ENCODE assay signal across 1 cellular context in the genomic region with DNA sequence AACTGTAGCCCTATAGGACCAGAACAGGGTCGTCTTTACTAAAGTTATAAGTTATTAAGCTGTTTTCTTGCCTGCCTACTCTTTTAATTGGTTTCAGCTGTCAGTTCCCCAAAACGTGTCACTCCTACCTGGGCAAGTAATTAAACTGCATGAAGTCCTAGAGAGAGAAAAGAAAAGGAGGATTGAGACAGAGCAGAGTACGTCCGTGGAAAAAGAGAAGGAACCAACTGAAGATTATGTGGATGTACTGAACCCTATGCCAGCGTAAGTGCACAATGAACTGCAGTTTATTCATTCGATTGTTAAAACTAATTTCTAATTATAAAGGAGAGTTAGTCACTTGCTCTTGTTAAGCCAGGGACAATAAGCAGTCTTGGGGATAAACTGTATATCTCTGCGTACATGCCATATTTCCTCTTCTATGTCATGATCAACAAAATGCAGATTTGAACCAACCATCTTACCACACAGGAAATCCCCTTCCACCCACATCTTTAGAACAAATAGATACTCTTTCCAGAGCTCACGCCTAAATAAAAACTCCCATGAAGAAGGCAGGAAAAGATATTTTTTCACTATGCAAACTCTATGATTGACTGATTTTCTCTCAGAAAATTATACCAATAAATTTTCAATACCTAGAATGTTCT.
TF ChIP-seq lines count a peak whose summit lies in the region.

No MANE protein-coding gene starts in this region.

TF ChIP-seq in K562, 482 proteins besides CTCF, POLR2A, EP300 and RAD21 (continued from another document):
- TF ChIP-seq, protein P1, sequence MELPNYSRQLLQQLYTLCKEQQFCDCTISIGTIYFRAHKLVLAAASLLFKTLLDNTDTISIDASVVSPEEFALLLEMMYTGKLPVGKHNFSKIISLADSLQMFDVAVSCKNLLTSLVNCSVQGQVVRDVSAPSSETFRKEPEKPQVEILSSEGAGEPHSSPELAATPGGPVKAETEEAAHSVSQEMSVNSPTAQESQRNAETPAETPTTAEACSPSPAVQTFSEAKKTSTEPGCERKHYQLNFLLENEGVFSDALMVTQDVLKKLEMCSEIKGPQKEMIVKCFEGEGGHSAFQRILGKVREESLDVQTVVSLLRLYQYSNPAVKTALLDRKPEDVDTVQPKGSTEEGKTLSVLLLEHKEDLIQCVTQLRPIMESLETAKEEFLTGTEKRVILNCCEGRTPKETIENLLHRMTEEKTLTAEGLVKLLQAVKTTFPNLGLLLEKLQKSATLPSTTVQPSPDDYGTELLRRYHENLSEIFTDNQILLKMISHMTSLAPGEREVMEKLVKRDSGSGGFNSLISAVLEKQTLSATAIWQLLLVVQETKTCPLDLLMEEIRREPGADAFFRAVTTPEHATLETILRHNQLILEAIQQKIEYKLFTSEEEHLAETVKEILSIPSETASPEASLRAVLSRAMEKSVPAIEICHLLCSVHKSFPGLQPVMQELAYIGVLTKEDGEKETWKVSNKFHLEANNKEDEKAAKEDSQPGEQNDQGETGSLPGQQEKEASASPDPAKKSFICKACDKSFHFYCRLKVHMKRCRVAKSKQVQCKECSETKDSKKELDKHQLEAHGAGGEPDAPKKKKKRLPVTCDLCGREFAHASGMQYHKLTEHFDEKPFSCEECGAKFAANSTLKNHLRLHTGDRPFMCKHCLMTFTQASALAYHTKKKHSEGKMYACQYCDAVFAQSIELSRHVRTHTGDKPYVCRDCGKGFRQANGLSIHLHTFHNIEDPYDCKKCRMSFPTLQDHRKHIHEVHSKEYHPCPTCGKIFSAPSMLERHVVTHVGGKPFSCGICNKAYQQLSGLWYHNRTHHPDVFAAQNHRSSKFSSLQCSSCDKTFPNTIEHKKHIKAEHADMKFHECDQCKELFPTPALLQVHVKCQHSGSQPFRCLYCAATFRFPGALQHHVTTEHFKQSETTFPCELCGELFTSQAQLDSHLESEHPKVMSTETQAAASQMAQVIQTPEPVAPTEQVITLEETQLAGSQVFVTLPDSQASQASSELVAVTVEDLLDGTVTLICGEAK (IDR thresholded peaks at IDR 0.05): no peak
- TF ChIP-seq, protein P1 (CRISPR knock-in tag; IDR thresholded peaks at IDR 0.05): no peak
- TF ChIP-seq, protein P2, sequence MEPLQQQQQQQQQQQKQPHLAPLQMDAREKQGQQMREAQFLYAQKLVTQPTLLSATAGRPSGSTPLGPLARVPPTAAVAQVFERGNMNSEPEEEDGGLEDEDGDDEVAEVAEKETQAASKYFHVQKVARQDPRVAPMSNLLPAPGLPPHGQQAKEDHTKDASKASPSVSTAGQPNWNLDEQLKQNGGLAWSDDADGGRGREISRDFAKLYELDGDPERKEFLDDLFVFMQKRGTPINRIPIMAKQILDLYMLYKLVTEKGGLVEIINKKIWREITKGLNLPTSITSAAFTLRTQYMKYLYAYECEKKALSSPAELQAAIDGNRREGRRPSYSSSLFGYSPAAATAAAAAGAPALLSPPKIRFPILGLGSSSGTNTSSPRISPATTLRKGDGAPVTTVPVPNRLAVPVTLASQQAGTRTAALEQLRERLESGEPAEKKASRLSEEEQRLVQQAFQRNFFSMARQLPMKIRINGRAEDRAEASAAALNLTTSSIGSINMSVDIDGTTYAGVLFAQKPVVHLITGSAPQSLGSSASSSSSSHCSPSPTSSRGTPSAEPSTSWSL (CRISPR knock-in tag; IDR thresholded peaks at IDR 0.05; ENCODE audit: borderline replicate concordance): no peak
- TF ChIP-seq, protein P3, sequence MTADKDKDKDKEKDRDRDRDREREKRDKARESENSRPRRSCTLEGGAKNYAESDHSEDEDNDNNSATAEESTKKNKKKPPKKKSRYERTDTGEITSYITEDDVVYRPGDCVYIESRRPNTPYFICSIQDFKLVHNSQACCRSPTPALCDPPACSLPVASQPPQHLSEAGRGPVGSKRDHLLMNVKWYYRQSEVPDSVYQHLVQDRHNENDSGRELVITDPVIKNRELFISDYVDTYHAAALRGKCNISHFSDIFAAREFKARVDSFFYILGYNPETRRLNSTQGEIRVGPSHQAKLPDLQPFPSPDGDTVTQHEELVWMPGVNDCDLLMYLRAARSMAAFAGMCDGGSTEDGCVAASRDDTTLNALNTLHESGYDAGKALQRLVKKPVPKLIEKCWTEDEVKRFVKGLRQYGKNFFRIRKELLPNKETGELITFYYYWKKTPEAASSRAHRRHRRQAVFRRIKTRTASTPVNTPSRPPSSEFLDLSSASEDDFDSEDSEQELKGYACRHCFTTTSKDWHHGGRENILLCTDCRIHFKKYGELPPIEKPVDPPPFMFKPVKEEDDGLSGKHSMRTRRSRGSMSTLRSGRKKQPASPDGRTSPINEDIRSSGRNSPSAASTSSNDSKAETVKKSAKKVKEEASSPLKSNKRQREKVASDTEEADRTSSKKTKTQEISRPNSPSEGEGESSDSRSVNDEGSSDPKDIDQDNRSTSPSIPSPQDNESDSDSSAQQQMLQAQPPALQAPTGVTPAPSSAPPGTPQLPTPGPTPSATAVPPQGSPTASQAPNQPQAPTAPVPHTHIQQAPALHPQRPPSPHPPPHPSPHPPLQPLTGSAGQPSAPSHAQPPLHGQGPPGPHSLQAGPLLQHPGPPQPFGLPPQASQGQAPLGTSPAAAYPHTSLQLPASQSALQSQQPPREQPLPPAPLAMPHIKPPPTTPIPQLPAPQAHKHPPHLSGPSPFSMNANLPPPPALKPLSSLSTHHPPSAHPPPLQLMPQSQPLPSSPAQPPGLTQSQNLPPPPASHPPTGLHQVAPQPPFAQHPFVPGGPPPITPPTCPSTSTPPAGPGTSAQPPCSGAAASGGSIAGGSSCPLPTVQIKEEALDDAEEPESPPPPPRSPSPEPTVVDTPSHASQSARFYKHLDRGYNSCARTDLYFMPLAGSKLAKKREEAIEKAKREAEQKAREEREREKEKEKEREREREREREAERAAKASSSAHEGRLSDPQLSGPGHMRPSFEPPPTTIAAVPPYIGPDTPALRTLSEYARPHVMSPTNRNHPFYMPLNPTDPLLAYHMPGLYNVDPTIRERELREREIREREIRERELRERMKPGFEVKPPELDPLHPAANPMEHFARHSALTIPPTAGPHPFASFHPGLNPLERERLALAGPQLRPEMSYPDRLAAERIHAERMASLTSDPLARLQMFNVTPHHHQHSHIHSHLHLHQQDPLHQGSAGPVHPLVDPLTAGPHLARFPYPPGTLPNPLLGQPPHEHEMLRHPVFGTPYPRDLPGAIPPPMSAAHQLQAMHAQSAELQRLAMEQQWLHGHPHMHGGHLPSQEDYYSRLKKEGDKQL (CRISPR knock-in tag; IDR thresholded peaks at IDR 0.05; ENCODE audit: borderline replicate concordance): no peak
- TF ChIP-seq SUPT5H (IDR thresholded peaks at IDR 0.05): no peak
- TF ChIP-seq TCF7 (IDR thresholded peaks at IDR 0.05; ENCODE audit: borderline replicate concordance): no peak
- TF ChIP-seq ZNF780A (CRISPR knock-in tag; IDR thresholded peaks at IDR 0.05): no peak
- TF ChIP-seq, protein P4, sequence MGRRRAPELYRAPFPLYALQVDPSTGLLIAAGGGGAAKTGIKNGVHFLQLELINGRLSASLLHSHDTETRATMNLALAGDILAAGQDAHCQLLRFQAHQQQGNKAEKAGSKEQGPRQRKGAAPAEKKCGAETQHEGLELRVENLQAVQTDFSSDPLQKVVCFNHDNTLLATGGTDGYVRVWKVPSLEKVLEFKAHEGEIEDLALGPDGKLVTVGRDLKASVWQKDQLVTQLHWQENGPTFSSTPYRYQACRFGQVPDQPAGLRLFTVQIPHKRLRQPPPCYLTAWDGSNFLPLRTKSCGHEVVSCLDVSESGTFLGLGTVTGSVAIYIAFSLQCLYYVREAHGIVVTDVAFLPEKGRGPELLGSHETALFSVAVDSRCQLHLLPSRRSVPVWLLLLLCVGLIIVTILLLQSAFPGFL (CRISPR knock-in tag; IDR thresholded peaks at IDR 0.05): no peak
- TF ChIP-seq ZNF551 (CRISPR knock-in tag; IDR thresholded peaks at IDR 0.05): no peak
- TF ChIP-seq DACH1 (IDR thresholded peaks at IDR 0.05; ENCODE audit: partially characterized antibody): no peak
- TF ChIP-seq ZEB2 (IDR thresholded peaks at IDR 0.05): no peak
- no peak for TF ChIP-seq RCOR1 (IDR thresholded peaks at IDR 0.05; ENCODE audit: borderline replicate concordance in 1 of 2, low read depth in 2 of 2, low read length in 2 of 2)
